1 cellular context compared by ENCODE assay signal in the genomic region with DNA sequence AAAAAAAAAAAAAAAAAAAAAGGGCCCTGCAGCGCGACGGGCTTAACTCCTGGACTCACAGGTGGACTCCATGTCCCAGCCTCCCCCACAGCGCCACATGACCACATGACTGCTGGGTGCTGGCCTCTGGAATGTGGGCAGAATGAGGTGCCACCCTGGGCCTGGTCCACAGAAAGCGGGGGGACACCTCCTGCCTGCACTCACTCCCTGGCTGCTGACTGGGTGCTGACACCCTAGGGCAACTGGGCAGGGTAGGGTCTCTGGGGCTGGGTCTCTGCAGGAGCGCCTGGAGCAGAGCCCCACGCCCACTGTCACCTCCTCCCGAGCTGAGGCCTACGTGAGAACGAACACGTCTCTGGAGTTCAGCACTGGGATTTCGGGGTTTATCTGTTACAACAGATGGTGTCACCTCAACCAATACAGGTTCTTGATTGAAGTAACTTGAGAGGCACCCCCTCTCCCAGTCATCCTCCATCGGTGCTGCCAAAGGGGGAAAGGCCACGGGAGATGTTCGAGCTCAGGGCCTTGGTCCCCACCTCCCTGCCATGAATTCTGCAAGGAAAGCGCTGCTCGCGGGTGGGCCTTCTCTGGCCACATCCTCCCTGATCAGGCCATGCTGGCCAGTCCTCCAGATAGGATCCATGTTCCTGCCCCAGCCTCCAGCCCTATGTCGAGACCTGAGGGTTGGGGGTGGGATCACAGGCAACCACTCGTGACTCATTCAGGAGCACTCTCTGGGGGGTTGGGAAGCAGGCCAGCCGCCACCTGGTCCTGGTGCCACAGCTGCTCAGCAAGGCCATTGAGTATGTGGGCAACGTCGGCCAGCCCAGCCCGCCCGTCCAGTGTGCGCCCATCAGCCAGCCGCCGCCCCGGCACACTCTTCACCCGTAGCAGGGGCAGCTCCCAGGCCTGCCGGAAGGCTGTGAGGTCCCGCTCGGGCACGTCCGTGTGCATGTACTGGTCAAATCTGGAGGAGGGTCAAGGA.
TF ChIP-seq lines count a peak whose summit lies in the region.

No MANE protein-coding gene starts in this region.

TF ChIP-seq in IMR-90, 13 proteins besides CTCF, POLR2A, EP300 and RAD21:
- TF ChIP-seq FOS (IDR thresholded peaks at IDR 0.05; ENCODE audit: low read depth, low read length), result no peak
- TF ChIP-seq, protein P1, sequence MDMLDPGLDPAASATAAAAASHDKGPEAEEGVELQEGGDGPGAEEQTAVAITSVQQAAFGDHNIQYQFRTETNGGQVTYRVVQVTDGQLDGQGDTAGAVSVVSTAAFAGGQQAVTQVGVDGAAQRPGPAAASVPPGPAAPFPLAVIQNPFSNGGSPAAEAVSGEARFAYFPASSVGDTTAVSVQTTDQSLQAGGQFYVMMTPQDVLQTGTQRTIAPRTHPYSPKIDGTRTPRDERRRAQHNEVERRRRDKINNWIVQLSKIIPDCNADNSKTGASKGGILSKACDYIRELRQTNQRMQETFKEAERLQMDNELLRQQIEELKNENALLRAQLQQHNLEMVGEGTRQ (IDR thresholded peaks at IDR 0.05; ENCODE audit: low read depth, low read length), result no peak
- no peak for TF ChIP-seq RFX5 (IDR thresholded peaks at IDR 0.05; ENCODE audit: low read depth, low read length)
